8 cellular contexts compared by ENCODE assay signal in the genomic region with DNA sequence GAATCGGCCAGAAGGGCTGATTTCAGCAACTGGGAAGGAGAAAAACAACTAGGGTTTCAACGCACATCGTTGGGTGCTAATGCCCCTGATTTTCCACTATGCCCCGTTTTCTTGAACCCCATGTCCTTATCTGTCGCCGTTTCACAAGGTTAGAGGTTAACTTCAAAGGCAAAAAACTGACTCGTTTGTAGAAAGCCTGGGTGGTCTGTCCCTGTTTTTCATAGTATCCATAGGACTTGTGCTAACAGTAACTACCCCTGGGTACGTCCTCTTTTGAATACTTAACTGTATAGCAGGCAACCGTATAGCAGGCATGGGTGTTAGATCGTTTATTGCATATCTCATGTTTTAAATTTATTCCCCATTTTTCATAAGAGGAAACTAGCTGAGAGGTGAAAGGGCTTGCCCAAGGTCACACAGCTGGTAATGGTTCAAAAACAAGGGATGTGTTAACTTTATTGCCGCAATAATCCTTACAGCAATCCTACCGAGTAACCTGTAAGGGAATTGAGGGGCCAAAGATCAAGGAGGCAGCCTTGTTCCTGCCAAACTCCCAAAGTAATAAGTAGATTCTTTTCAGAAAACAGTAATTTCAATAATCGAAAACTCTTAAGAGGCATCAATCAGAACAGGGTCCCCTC. TPM values are rescaled to one million over a fixed set of nuclear protein-coding genes. Genes with fewer than 3 reads are reported as not detected.
A peak's percentile ranks its signal among the peaks of the same experiment; 100 is the strongest.
DNase-seq lines count a peak whose midpoint lies in the region; ATAC-seq and TF ChIP-seq lines count a peak whose summit lies in the region.

No MANE protein-coding gene starts in this region.

- no peaks in the 10 kb centered on the region for H3K9me3 ChIP-seq in thyroid gland

- 33 to 34% methylated on average over 13 of the region's 13 CpGs for WGBS in thyroid gland, 2 donors

- H3K36me3 Mint-ChIP-seq in activated T-cell treated with anti-CD3 and anti-CD28 coated beads, Interleukin-2, amount 50 U/mL, for 24 hours (ENCODE audit: low read depth) = peaks cover 13% of the 10 kb centered on the region
- H3K36me3 Mint-ChIP-seq in activated naive CD4-positive, alpha-beta T cell treated with anti-CD3 and anti-CD28 coated beads, Interleukin-2, amount 50 U/mL, for 72 hours = peaks cover 22 to 40% of the 10 kb centered on the region in 2 donors

- intact Hi-C loops in left colon (cut with DNase I, micrococcal nuclease) (no loop called here), thyroid gland (cut with DNase I) (loop anchor here (10.0 kb wide), 1 partner anchor 73 kb away; no protein-coding TSS in a partner anchor)

- peaks cover 71% of the 10 kb centered on the region for H3K4me1 Mint-ChIP-seq in activated T-cell treated with anti-CD3 and anti-CD28 coated beads, Interleukin-2, amount 50 U/mL, for 24 hours (ENCODE audit: low read depth)

- TF ChIP-seq CTCF in thyroid gland (IDR thresholded peaks at IDR 0.05) = no peak

- peak overlapping the region; percentile 68 to 83 (median 77) for H3K27ac ChIP-seq in thyroid gland

- no peaks in the 10 kb centered on the region for H3K36me3 ChIP-seq in thyroid gland

- DNase-seq in activated T-cell treated with anti-CD3 and anti-CD28 coated beads, Interleukin-2, amount 50 U/mL, for 24 hours = no peak
- DNase-seq in activated T-cell treated with anti-CD3 and anti-CD28 coated beads, Interleukin-2, amount 50 U/mL, for 48 hours = no peak
- DNase-seq in activated naive CD4-positive, alpha-beta T cell treated with anti-CD3 and anti-CD28 coated beads, Interleukin-2, amount 50 U/mL, for 72 hours (ENCODE audit: low spot score in 2 of 2) = no peak
- DNase-seq in left colon = peak; percentile 40 to 57
- no peak for DNase-seq in thyroid gland
- no peak for DNase-seq in effector CD4-positive, alpha-beta T cell
- DNase-seq in NCI-H69 (lab: John Stamatoyannopoulos, UW) = no peak
- DNase-seq in SKM-1 treated with dmso at 0.1 percent for 144 hours (lab: John Stamatoyannopoulos, UW; ENCODE audit: unreplicated experiment) = no peak

- no peak for TF ChIP-seq POLR2A in thyroid gland (IDR thresholded peaks at IDR 0.05)

- no peak for ATAC-seq in activated naive CD4-positive, alpha-beta T cell treated with anti-CD3 and anti-CD28 coated beads, Interleukin-2, amount 50 U/mL, for 72 hours
- ATAC-seq in left colon = peak; percentile 70

- H3K4me3 ChIP-seq in thyroid gland (replicated peaks in 1 of 3) = peak overlapping the region; percentile 27 to 91 (median 83)

- peaks cover 13 to 26% of the 10 kb centered on the region in 2 donors for H3K4me1 ChIP-seq in thyroid gland

- H3K27me3 ChIP-seq in thyroid gland = no peaks in the 10 kb centered on the region

- H3K27me3 Mint-ChIP-seq in activated T-cell treated with anti-CD3 and anti-CD28 coated beads, Interleukin-2, amount 50 U/mL, for 24 hours = no peaks in the 10 kb centered on the region

- peak overlapping the region; percentile 89 for H3K4me3 Mint-ChIP-seq in activated T-cell treated with anti-CD3 and anti-CD28 coated beads, Interleukin-2, amount 50 U/mL, for 24 hours

- H3K9me3 Mint-ChIP-seq in activated T-cell treated with anti-CD3 and anti-CD28 coated beads, Interleukin-2, amount 50 U/mL, for 24 hours = no peaks in the 10 kb centered on the region
- peaks cover 4 to 7% of the 10 kb centered on the region in 2 donors for H3K9me3 Mint-ChIP-seq in activated naive CD4-positive, alpha-beta T cell treated with anti-CD3 and anti-CD28 coated beads, Interleukin-2, amount 50 U/mL, for 72 hours

- H3K27ac Mint-ChIP-seq in activated T-cell treated with anti-CD3 and anti-CD28 coated beads, Interleukin-2, amount 50 U/mL, for 24 hours = peak overlapping the region; percentile 95
- peak overlapping the region; percentile 79 to 92 for H3K27ac Mint-ChIP-seq in activated naive CD4-positive, alpha-beta T cell treated with anti-CD3 and anti-CD28 coated beads, Interleukin-2, amount 50 U/mL, for 72 hours

RNA-seq across cellular contexts. Expression of a gene that starts 0.9 kb away (rescaled TPM):
- total RNA-seq in activated naive CD4-positive, alpha-beta T cell treated with anti-CD3 and anti-CD28 coated beads, Interleukin-2, amount 50 U/mL, for 72 hours = 10 to 100 TPM; 59.1 to 95.6 TPM
- 100 to 1,000 TPM; 115 to 154 TPM for total RNA-seq in left colon
- 10 to 100 TPM; 20.4 to 59.6 (median 39.8) TPM for total RNA-seq in thyroid gland

Comparison
In these comparisons a context has a peak if more than half of its experiments do, and no peak if none do; other contexts are left out.
1. DNase-seq: peak in left colon (2 of 2); none in activated T-cell treated with anti-CD3 and anti-CD28 coated beads, Interleukin-2, amount 50 U/mL, for 24 hours (single experiment), activated T-cell treated with anti-CD3 and anti-CD28 coated beads, Interleukin-2, amount 50 U/mL, for 48 hours (0 of 2), activated naive CD4-positive, alpha-beta T cell treated with anti-CD3 and anti-CD28 coated beads, Interleukin-2, amount 50 U/mL, for 72 hours (0 of 2), thyroid gland (0 of 2), effector CD4-positive, alpha-beta T cell (single experiment), NCI-H69 (single experiment) and SKM-1 treated with dmso at 0.1 percent for 144 hours (single experiment).